Comparison of ENCODE assay signal across 1 cellular context in the genomic region with DNA sequence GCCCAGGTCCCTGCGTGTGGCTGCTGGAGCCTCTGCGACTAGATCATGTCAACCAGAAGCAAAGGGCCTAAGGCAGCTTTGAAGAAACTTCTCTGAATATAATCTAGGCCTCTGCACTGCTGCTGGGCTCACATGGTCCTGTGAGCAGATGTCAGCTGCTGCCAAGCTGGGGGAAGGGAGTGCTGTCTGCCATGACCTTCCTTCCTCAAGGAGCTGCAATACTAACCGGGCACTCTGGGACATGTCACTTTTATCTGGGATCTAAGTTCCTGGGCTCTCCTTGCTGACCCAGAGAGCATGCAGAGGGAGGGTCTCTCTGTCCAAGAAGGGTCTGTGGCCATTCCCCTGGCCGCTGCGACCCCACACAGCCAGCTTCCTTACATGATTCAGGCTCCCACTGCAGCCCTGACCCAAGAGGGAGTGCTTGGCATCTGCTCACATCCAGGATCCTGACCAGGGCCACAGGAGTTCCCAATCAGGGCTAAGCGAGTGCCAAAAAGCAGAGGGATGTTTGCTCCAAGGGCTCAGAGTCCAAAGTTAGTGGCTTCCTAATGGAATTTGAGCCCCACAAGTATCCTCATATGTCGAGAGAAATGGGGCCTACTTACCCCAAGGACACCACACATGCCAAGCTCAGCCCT.
TF ChIP-seq lines count a peak whose summit lies in the region.

No MANE protein-coding gene starts in this region.

TF ChIP-seq in liver, 16 proteins besides CTCF, POLR2A, EP300 and RAD21 (continued from another document):
- TF ChIP-seq REST (IDR thresholded peaks at IDR 0.05) (no peak), RXRA (IDR thresholded peaks at IDR 0.05) (peak in 1 of 2 donors; percentile 42), HNF4A (conservative IDR thresholded peaks at IDR 0.05) (peak; percentile 82 to 90), TAF1 (conservative IDR thresholded peaks at IDR 0.05) (no peak), NR2F2 (IDR thresholded peaks at IDR 0.05) (peak; percentile 68), SP1 (IDR thresholded peaks at IDR 0.05) (peak; percentile 92), HNF4G (IDR thresholded peaks at IDR 0.05) (peak; percentile 74)
TF ChIP-seq in liver: peak in this region for 5.
